Comparison of ENCODE assay signal across 17 cellular contexts in genomic region chr2:30956995-30957394, GRCh38.
"Had no signal": no experiment of that assay in that cellular context is flagged by ENCODE, and none has a peak within 500 bp of the region (broad histone marks: within the 10 kb centered on the region; RNA-seq: fewer than 3 reads in every experiment).

No MANE protein-coding gene starts in this region.

- H3K27ac ChIP-seq: cardiac muscle cell, epithelial cell of prostate, SJSA1, testis, upper lobe of left lung had no signal

- DNase-seq: activated CD4-positive, alpha-beta T cell treated with anti-CD3 and anti-CD28 coated beads, Interleukin-2, amount 50 U/mL, for 48 hours; activated CD8-positive, alpha-beta memory T cell treated with anti-CD3 and anti-CD28 coated beads, Interleukin-2, amount 50 U/mL, for 48 hours; activated naive CD4-positive, alpha-beta T cell; activated T-cell treated with anti-CD3 and anti-CD28 coated beads, Interleukin-2, amount 50 U/mL, for 4 hours; foreskin melanocyte; midbrain; nucleus accumbens; retina; stimulated activated CD4-positive, alpha-beta T cell treated with anti-CD3 and anti-CD28 coated beads, Interleukin-12 subunit alpha, Interleukin-12 subunit beta, amount 100 ng/mL, for 4 hours; stimulated activated CD4-positive, alpha-beta T cell treated with anti-CD3 and anti-CD28 coated beads, Interleukin-4, amount 100 ng/mL, for 4 hours; T-helper 9 cell; testis; upper lobe of left lung had no signal

- H3K36me3 ChIP-seq: cardiac muscle cell, SJSA1, upper lobe of left lung had no signal

- H3K4me1 ChIP-seq: SJSA1, testis, upper lobe of left lung had no signal

- ATAC-seq: activated T-cell treated with anti-CD3 and anti-CD28 coated beads, Interleukin-2, amount 50 U/mL, for 4 hours; WTC11 had no signal

- H3K27me3 ChIP-seq: cardiac muscle cell, SJSA1, testis, upper lobe of left lung had no signal

- H3K9me3 ChIP-seq: SJSA1, testis, upper lobe of left lung had no signal

- H3K4me3 ChIP-seq: cardiac muscle cell, SJSA1, testis, upper lobe of left lung had no signal
